Comparison of ENCODE assay signal across 8 cellular contexts in genomic region chr6:42572523-42572922, GRCh38. TPM values are rescaled to one million over a fixed set of nuclear protein-coding genes. Genes with fewer than 3 reads are reported as not detected.
DNase-seq lines count a peak whose midpoint lies in the region; ATAC-seq, FAIRE-seq and TF ChIP-seq lines count a peak whose summit lies in the region.

No MANE protein-coding gene starts in this region.

- H3K36me3 Mint-ChIP-seq in activated CD8-positive, alpha-beta memory T cell treated with anti-CD3 and anti-CD28 coated beads, Interleukin-2, amount 10 ng/mL, durations not matched to agents 7 days and 5 days = peaks cover 33% of the 10 kb centered on the region

- H3K9me3 ChIP-seq in spleen = no peaks in the 10 kb centered on the region
- no peaks in the 10 kb centered on the region for H3K9me3 ChIP-seq in ovary

- H3K36me3 ChIP-seq in spleen = peaks cover 0 to 41% (median 26%) of the 10 kb centered on the region in 6 donors
- H3K36me3 ChIP-seq in ovary = no peaks in the 10 kb centered on the region

- peaks cover 45% of the 10 kb centered on the region for H3K4me1 Mint-ChIP-seq in activated CD8-positive, alpha-beta memory T cell treated with anti-CD3 and anti-CD28 coated beads, Interleukin-2, amount 10 ng/mL, durations not matched to agents 7 days and 5 days

- DNase-seq in activated CD8-positive, alpha-beta memory T cell treated with anti-CD3 and anti-CD28 coated beads, Interleukin-2, amount 10 ng/mL, durations not matched to agents 7 days and 5 days = no peak
- DNase-seq in activated CD8-positive, alpha-beta memory T cell treated with anti-CD3 and anti-CD28 coated beads, Interleukin-2, amount 50 U/mL, for 48 hours = no peak
- peak; percentile 21 for DNase-seq in RCC 7860 (ENCODE audit: low spot score)
- DNase-seq in spleen = no peak
- DNase-seq in ovary = no peak
- DNase-seq in lower leg skin (ENCODE audit: low spot score in 2 of 2) = no peak
- no peak for DNase-seq in dermis blood vessel endothelial cell

- H3K4me3 ChIP-seq in spleen (peak overlapping the region in 2 of 8 donors; percentile 5 to 47), ovary (no peak overlapping the region), lower leg skin (ENCODE audit: low read depth, poor library complexity, severe bottlenecking) (no peak overlapping the region)

- H3K27me3 Mint-ChIP-seq in activated CD8-positive, alpha-beta memory T cell treated with anti-CD3 and anti-CD28 coated beads, Interleukin-2, amount 10 ng/mL, durations not matched to agents 7 days and 5 days = no peaks in the 10 kb centered on the region

- ATAC-seq in activated CD8-positive, alpha-beta memory T cell treated with anti-CD3 and anti-CD28 coated beads, Interleukin-2, amount 10 ng/mL, durations not matched to agents 7 days and 5 days = peak; percentile 34
- ATAC-seq in HG02970 (IDR thresholded peaks at IDR 0.05; ENCODE audit: low FRiP score, unreplicated experiment) = peak; percentile 65

- TF ChIP-seq POLR2A in spleen (IDR thresholded peaks at IDR 0.05) (no peak), ovary (IDR thresholded peaks at IDR 0.05) (no peak), lower leg skin (IDR thresholded peaks at IDR 0.05) (no peak)

- H3K4me3 Mint-ChIP-seq in activated CD8-positive, alpha-beta memory T cell treated with anti-CD3 and anti-CD28 coated beads, Interleukin-2, amount 10 ng/mL, durations not matched to agents 7 days and 5 days = peak overlapping the region; percentile 24

- WGBS in spleen, 5 donors = 22 to 47% (median 29%) methylated on average over 4 of the region's 4 CpGs
- WGBS in ovary, 3 donors = 53 to 76% (median 70%) methylated on average over 4 of the region's 4 CpGs
- WGBS in lower leg skin, 2 donors = 67% methylated on average over 4 of the region's 4 CpGs

- H3K27ac Mint-ChIP-seq in activated CD8-positive, alpha-beta memory T cell treated with anti-CD3 and anti-CD28 coated beads, Interleukin-2, amount 10 ng/mL, durations not matched to agents 7 days and 5 days = peak overlapping the region; percentile 63

- H3K4me1 ChIP-seq in spleen (peaks cover 25 to 100% (median 76%) of the 10 kb centered on the region in 6 donors), ovary (ENCODE audit: insufficient read depth) (peaks cover 1% of the 10 kb centered on the region)

- no peak for TF ChIP-seq EP300 in ovary (IDR thresholded peaks at IDR 0.05)

- no peaks in the 10 kb centered on the region for H3K9me3 Mint-ChIP-seq in activated CD8-positive, alpha-beta memory T cell treated with anti-CD3 and anti-CD28 coated beads, Interleukin-2, amount 10 ng/mL, durations not matched to agents 7 days and 5 days (ENCODE audit: low read depth)

- peak; percentile 73 for FAIRE-seq in RCC 7860 (lab: Jason Lieb, UNC)

- intact Hi-C loops in spleen (cut with DNase I; ENCODE audit: low total_unique reads) (no loop called here), ovary (cut with DNase I) (no loop called here), lower leg skin (cut with DNase I; ENCODE audit: low total_unique reads) (loop anchor here (10.0 kb wide), 1 partner anchor 52 kb away; no protein-coding TSS in a partner anchor)

- TF ChIP-seq CTCF in spleen (IDR thresholded peaks at IDR 0.05 in 8 of 11, conservative IDR thresholded peaks at IDR 0.05 in 3 of 11) (no peak), ovary (IDR thresholded peaks at IDR 0.05) (no peak), lower leg skin (IDR thresholded peaks at IDR 0.05) (no peak)

- CTCF ChIA-PET in activated CD8-positive, alpha-beta memory T cell treated with anti-CD3 and anti-CD28 coated beads, Interleukin-2, amount 10 ng/mL, durations not matched to agents 7 days and 5 days (lab: Charles Lee) = interaction anchor here (1.2 to 2.2 kb wide), 3 partner anchors 8 to 328 kb away, joined by 3 to 10 read pairs (median 5); partner anchors contain the start of gene UBR2

- H3K27ac ChIP-seq in spleen (peak overlapping the region in 7 of 8 donors; percentile 35 to 98 (median 73)), ovary (no peak overlapping the region)

- H3K27me3 ChIP-seq in spleen (replicated peaks in 1 of 7) (no peaks in the 10 kb centered on the region), ovary (no peaks in the 10 kb centered on the region)

RNA-seq across cellular contexts. Expression of gene UBR2, which starts 8.7 kb away (rescaled TPM):
- 10 to 100 TPM; 27.5 to 32.3 TPM for total RNA-seq in activated CD8-positive, alpha-beta memory T cell treated with anti-CD3 and anti-CD28 coated beads, Interleukin-2, amount 10 ng/mL, durations not matched to agents 7 days and 5 days
- total RNA-seq in spleen (10 to 100 TPM; 41.6 to 51.8 (median 46.1) TPM), ovary (10 to 100 TPM; 17.5 to 29.2 (median 24.1) TPM), lower leg skin (10 to 100 TPM; 22.7 to 28.7 (median 25.3) TPM), dermis blood vessel endothelial cell (37.6 and 39.5 TPM in 2 replicates)
- polyA plus RNA-seq in spleen (1 to 10 TPM; 7.4 to 9.9 (median 7.7) TPM), ovary (10 to 100 TPM; 10.2 to 14.4 TPM)

Comparison
In these comparisons a context has a peak if more than half of its experiments do, and no peak if none do; other contexts are left out.
1. H3K27ac ChIP-seq: peak in spleen (7 of 8); none in ovary (0 of 2).